7 cellular contexts compared by ENCODE assay signal in genomic region chr2:236512902-236513433, GRCh38. TPM values are rescaled to one million over a fixed set of nuclear protein-coding genes. Genes with fewer than 3 reads are reported as not detected.
DNase-seq lines count a peak whose midpoint lies in the region; ATAC-seq, FAIRE-seq and TF ChIP-seq lines count a peak whose summit lies in the region.

No MANE protein-coding gene starts in this region.

- intact Hi-C loops in endothelial cell of umbilical vein (cut with micrococcal nuclease) = loop anchor here (1.0 to 5.0 kb wide), 5 partner anchors 56 to 547 kb away; partner anchors contain the start of gene ACKR3

- H3K4me2 ChIP-seq in endothelial cell of umbilical vein (ENCODE audit: insufficient read depth, low read length) = no peak overlapping the region

- CTCF ChIA-PET in HEK293 (lab: Yijun Ruan, JAX) (interaction anchor here (0.7 to 2.3 kb wide), 30 partner anchors 9 to 738 kb away, joined by 3 to 28 read pairs (median 4); partner anchors contain the start of gene ACKR3), endothelial cell of umbilical vein (lab: Charles Lee) (interaction anchor here (0.6 to 3.5 kb wide), 31 partner anchors 9 to 560 kb away, joined by 3 to 53 read pairs (median 3); partner anchors contain the start of gene ACKR3)

- no peaks in the 10 kb centered on the region for H3K79me2 ChIP-seq in endothelial cell of umbilical vein (ENCODE audit: control insufficient read depth, insufficient read depth, low read length)

- peak; percentile 90 to 93 for ATAC-seq in natural killer cell treated with Interleukin-12 subunit alpha and Interleukin-12 subunit beta and Interleukin-15 and Interleukin-18, amount 100 ng/mL, for 72 hours

- peak; percentile 95 for TF ChIP-seq CTCF in GM12864 (IDR thresholded peaks at IDR 0.05; ENCODE audit: low read depth, low read length, missing control alignments)
- peak; percentile 55; the same call in 1 of the 2 replicates for TF ChIP-seq CTCF in HEK293 (tag by site-specific recombination; IDR thresholded peaks at IDR 0.05)
- TF ChIP-seq CTCF in endothelial cell of umbilical vein (IDR thresholded peaks at IDR 0.05; ENCODE audit: extremely low read depth in 1 of 2, insufficient read depth in 1 of 2, low read depth in 1 of 2, low read length in 2 of 2) = peak; percentile 77 to 78

- no peaks in the 10 kb centered on the region for H3K36me3 ChIP-seq in HEK293 (ENCODE audit: control insufficient read depth in 2 of 2, insufficient read depth in 1 of 2, low read length in 2 of 2)
- H3K36me3 ChIP-seq in endothelial cell of umbilical vein (ENCODE audit: control insufficient read depth in 2 of 2, extremely low read depth in 1 of 2, insufficient read depth in 2 of 2, low read length in 2 of 2) = no peaks in the 10 kb centered on the region

- dilution Hi-C loops in endothelial cell of umbilical vein (cut with MboI; ENCODE audit: extremely low pct_ligation_motif_present, low sequenced_read_pairs) = no loop called here

- peak; percentile 18 for DNase-seq in GM12864 (ENCODE audit: low read depth)
- DNase-seq in NCI-H748 (lab: John Stamatoyannopoulos, UW; ENCODE audit: unreplicated experiment) = peak; percentile 58
- peak; percentile 84 for DNase-seq in activated CD8-positive, alpha-beta memory T cell treated with anti-CD3 and anti-CD28 coated beads for 24 hours
- peak; percentile 42 for DNase-seq in endothelial cell of umbilical vein (ENCODE audit: low read depth, low spot score)
- DNase-seq in natural killer cell treated with Interleukin-12 subunit alpha and Interleukin-12 subunit beta and Interleukin-15 and Interleukin-18, amount 100 ng/mL, for 72 hours (ENCODE audit: low spot score) = peak; percentile 65
- peak; percentile 12 for DNase-seq in stromal cell of bone marrow (ENCODE audit: low read depth)

- no peaks in the 10 kb centered on the region for H3K4me1 ChIP-seq in HEK293 (ENCODE audit: control insufficient read depth, insufficient read depth, low read length)
- H3K4me1 ChIP-seq in endothelial cell of umbilical vein (ENCODE audit: control insufficient read depth, extremely low read depth, insufficient read depth, low read length) = peaks cover 18% of the 10 kb centered on the region

- H3K9me3 ChIP-seq in HEK293 (ENCODE audit: control insufficient read depth, insufficient read depth, low read depth, low read length) (no peaks in the 10 kb centered on the region), endothelial cell of umbilical vein (replicated peaks; ENCODE audit: control insufficient read depth, insufficient read depth, low read length) (no peaks in the 10 kb centered on the region)

- peaks cover 0 to 3% of the 10 kb centered on the region in 2 donors for H3K4me1 Mint-ChIP-seq in natural killer cell treated with Interleukin-12 subunit alpha and Interleukin-12 subunit beta and Interleukin-15 and Interleukin-18, amount 100 ng/mL, for 72 hours (ENCODE audit: low read depth in 2 of 2)

- H3K27me3 Mint-ChIP-seq in natural killer cell treated with Interleukin-12 subunit alpha and Interleukin-12 subunit beta and Interleukin-15 and Interleukin-18, amount 100 ng/mL, for 72 hours = peaks cover 7 to 10% of the 10 kb centered on the region in 2 donors

- H3K9me3 Mint-ChIP-seq in natural killer cell treated with Interleukin-12 subunit alpha and Interleukin-12 subunit beta and Interleukin-15 and Interleukin-18, amount 100 ng/mL, for 72 hours = no peaks in the 10 kb centered on the region

- H3K9ac ChIP-seq in endothelial cell of umbilical vein (replicated peaks; ENCODE audit: extremely low read depth, insufficient read depth, low read length) = no peak overlapping the region

- H3K4me3 Mint-ChIP-seq in natural killer cell treated with Interleukin-12 subunit alpha and Interleukin-12 subunit beta and Interleukin-15 and Interleukin-18, amount 100 ng/mL, for 72 hours = no peak overlapping the region

- POLR2A ChIA-PET in HEK293 (lab: Yijun Ruan, JAX) (interaction anchor here (1.3 kb wide), 1 partner anchor 572 kb away, joined by 3 read pairs; no protein-coding TSS in a partner anchor), endothelial cell of umbilical vein (lab: Charles Lee) (interaction anchor here (1.1 kb wide), 1 partner anchor 57 kb away, joined by 3 read pairs; the partner anchor contains the start of gene ACKR3)

- H3K27ac Mint-ChIP-seq in natural killer cell treated with Interleukin-12 subunit alpha and Interleukin-12 subunit beta and Interleukin-15 and Interleukin-18, amount 100 ng/mL, for 72 hours = no peak overlapping the region

- no peak for TF ChIP-seq POLR2A in endothelial cell of umbilical vein (IDR thresholded peaks at IDR 0.05; ENCODE audit: low read depth, low read length)

- H2AFZ ChIP-seq in endothelial cell of umbilical vein (ENCODE audit: low read depth, low read length) = no peak overlapping the region

- H3K36me3 Mint-ChIP-seq in natural killer cell treated with Interleukin-12 subunit alpha and Interleukin-12 subunit beta and Interleukin-15 and Interleukin-18, amount 100 ng/mL, for 72 hours = no peaks in the 10 kb centered on the region

- H3K27me3 ChIP-seq in endothelial cell of umbilical vein (ENCODE audit: control insufficient read depth in 2 of 2, insufficient read depth in 2 of 2, low read length in 2 of 2) = no peaks in the 10 kb centered on the region

- peak; percentile 33 for FAIRE-seq in endothelial cell of umbilical vein (lab: Jason Lieb, UNC)

- no peaks in the 10 kb centered on the region for H4K20me1 ChIP-seq in endothelial cell of umbilical vein (replicated peaks; ENCODE audit: control insufficient read depth, extremely low read depth, insufficient read depth, low read length)

- H3K4me3 ChIP-seq in GM12864 (ENCODE audit: low read depth, low read length) (no peak overlapping the region), HEK293 (ENCODE audit: low read depth, low read length) (no peak overlapping the region), endothelial cell of umbilical vein (replicated peaks in 1 of 3; ENCODE audit: insufficient read depth in 1 of 3, low read depth in 1 of 3, low read length in 3 of 3) (no peak overlapping the region)

- no peaks in the 10 kb centered on the region for H3K9me1 ChIP-seq in endothelial cell of umbilical vein (replicated peaks; ENCODE audit: control insufficient read depth, extremely low read depth, insufficient read depth, low read length)

- no peak overlapping the region for H3K27ac ChIP-seq in HEK293 (ENCODE audit: extremely low read depth, low read depth, low read length)
- no peak overlapping the region for H3K27ac ChIP-seq in endothelial cell of umbilical vein (ENCODE audit: insufficient read depth, low read depth, low read length)

- BruUV-seq in endothelial cell of umbilical vein (replicated peaks; lab: Mats Ljungman, UMichigan) = no TSS peak

TF ChIP-seq in HEK293, 187 proteins besides CTCF, POLR2A, EP300 and RAD21:
- TF ChIP-seq ZNF654 (tag by site-specific recombination; IDR thresholded peaks at IDR 0.05; ENCODE audit: low read depth) (peak; percentile 37), ZNF292 (tag by site-specific recombination; IDR thresholded peaks at IDR 0.05; ENCODE audit: borderline replicate concordance, low read depth) (no peak)

TF ChIP-seq in endothelial cell of umbilical vein, 7 proteins besides CTCF, POLR2A, EP300 and RAD21:
- TF ChIP-seq JUN (IDR thresholded peaks at IDR 0.05; ENCODE audit: borderline replicate concordance, insufficient read depth, insufficient read length, low read depth) (no peak), MAX (IDR thresholded peaks at IDR 0.05; ENCODE audit: insufficient read depth, insufficient read length) (no peak), MYC (IDR thresholded peaks at IDR 0.05; ENCODE audit: low read depth, low read length) (no peak), GATA2 (IDR thresholded peaks at IDR 0.05; ENCODE audit: insufficient read depth, insufficient read length, low read depth, low read length) (no peak)

RNA-seq across cellular contexts. Expression of gene ACKR3, which starts 56.7 kb away (rescaled TPM):
- 24.0 and 31.1 TPM in 2 replicates for total RNA-seq in endothelial cell of umbilical vein
- polyA plus RNA-seq in endothelial cell of umbilical vein = 428 and 533 TPM in 2 replicates
- 141 and 146 TPM in 2 replicates for polyA plus RNA-seq in endothelial cell of umbilical vein (2011; cell fraction: cytosol; rRNA removed)
- polyA plus RNA-seq in endothelial cell of umbilical vein (2011; cell fraction: nucleus; rRNA removed) = 278 and 394 TPM in 2 replicates
- polyA plus RNA-seq in endothelial cell of umbilical vein (2012) = 30.1 and 30.4 TPM in 2 replicates
- 433 and 453 TPM in 2 replicates for polyA minus RNA-seq in endothelial cell of umbilical vein
- 0.61 TPM for polyA minus RNA-seq in endothelial cell of umbilical vein (2011; cell fraction: cytosol; rRNA and poly(A)+ RNA removed)
- polyA minus RNA-seq in endothelial cell of umbilical vein (2011; cell fraction: nucleus; rRNA and poly(A)+ RNA removed) = 168 and 181 TPM in 2 replicates
- under 1 TPM in 1 of 2 donors, not detected in 1; 0.33 TPM for total RNA-seq in natural killer cell treated with Interleukin-12 subunit alpha and Interleukin-12 subunit beta and Interleukin-15 and Interleukin-18, amount 100 ng/mL, for 72 hours

Comparison
In these comparisons a context has a peak if more than half of its experiments do, and no peak if none do; other contexts are left out.
1. DNase-seq: peak in every context shown above with its lines; median percentile 84 in activated CD8-positive, alpha-beta memory T cell treated with anti-CD3 and anti-CD28 coated beads for 24 hours; 65 in natural killer cell treated with Interleukin-12 subunit alpha and Interleukin-12 subunit beta and Interleukin-15 and Interleukin-18, amount 100 ng/mL, for 72 hours; 58 in NCI-H748; 42 in endothelial cell of umbilical vein; 18 in GM12864; 12 in stromal cell of bone marrow.
2. RNA of gene ACKR3, which starts 56.7 kb away (total RNA-seq): 24.0 to 31.1 TPM in endothelial cell of umbilical vein; 0.33 TPM in natural killer cell treated with Interleukin-12 subunit alpha and Interleukin-12 subunit beta and Interleukin-15 and Interleukin-18, amount 100 ng/mL, for 72 hours; every median in the first group is over 10 times any median in the second.
3. Peak in every context shown above with its lines, with median percentiles within 50 percentile points of each other: CTCF ChIP-seq.